ENCODE assay signal across 8 cellular contexts in genomic region chr9:134323741-134324358, GRCh38. TPM values are rescaled to one million over a fixed set of nuclear protein-coding genes. Genes with fewer than 3 reads are reported as not detected.
DNase-seq lines count a peak whose midpoint lies in the region; ATAC-seq, FAIRE-seq and TF ChIP-seq lines count a peak whose summit lies in the region.

No MANE protein-coding gene starts in this region.

- TF ChIP-seq CTCF in chondrocyte (IDR thresholded peaks at IDR 0.05) (no peak), liver (IDR thresholded peaks at IDR 0.05; ENCODE audit: low read depth, low read length, missing input control) (no peak), suprapubic skin (IDR thresholded peaks at IDR 0.05) (no peak)

- H3K36me3 ChIP-seq in liver (ENCODE audit: control insufficient read depth in 4 of 4, insufficient read depth in 3 of 4, low read depth in 1 of 4, low read length in 3 of 4): no peaks in the 10 kb centered on the region
- H3K36me3 ChIP-seq in suprapubic skin: no peaks in the 10 kb centered on the region

- H3K36me3 Mint-ChIP-seq in chondrocyte (ENCODE audit: low read depth): no peaks in the 10 kb centered on the region

- H3K27ac Mint-ChIP-seq in chondrocyte (ENCODE audit: unreplicated experiment): peak overlapping the region; percentile 36

- peak overlapping the region; percentile 100 for H3K27ac ChIP-seq in liver (ENCODE audit: low read depth in 1 of 2, low read length in 2 of 2)
- peak overlapping the region; percentile 97 for H3K27ac ChIP-seq in suprapubic skin

- no peak overlapping the region for H3K4me3 Mint-ChIP-seq in chondrocyte (ENCODE audit: unreplicated experiment)

- H3K4me3 ChIP-seq in liver (ENCODE audit: low read depth in 1 of 3, low read length in 3 of 3): no peak overlapping the region
- no peak overlapping the region for H3K4me3 ChIP-seq in suprapubic skin

- no peaks in the 10 kb centered on the region for H3K9me3 Mint-ChIP-seq in chondrocyte (ENCODE audit: low read depth)

- H3K27me3 ChIP-seq in liver (ENCODE audit: control insufficient read depth in 4 of 4, insufficient read depth in 4 of 4, low read length in 3 of 4): no peaks in the 10 kb centered on the region
- H3K27me3 ChIP-seq in suprapubic skin: no peaks in the 10 kb centered on the region

- H3K9ac ChIP-seq in liver (ENCODE audit: low read depth in 1 of 2, low read length in 2 of 2): peak overlapping the region; percentile 95 to 98

- H3K4me1 Mint-ChIP-seq in chondrocyte (ENCODE audit: low read depth): peaks cover 46% of the 10 kb centered on the region

- no peak for FAIRE-seq in GM12892 (lab: Jason Lieb, UNC)

- no peaks in the 10 kb centered on the region for H3K9me3 ChIP-seq in liver (ENCODE audit: control insufficient read depth in 4 of 4, low read length in 3 of 4)
- no peaks in the 10 kb centered on the region for H3K9me3 ChIP-seq in suprapubic skin

- TF ChIP-seq RAD21 in liver (IDR thresholded peaks at IDR 0.05): peak; percentile 50 to 70

- WGBS in liver: 36% methylated on average over 20 of the region's 20 CpGs
- WGBS in suprapubic skin: 60% methylated on average over 19 of the region's 20 CpGs

- H3K4me1 ChIP-seq in liver (ENCODE audit: control insufficient read depth in 4 of 4, insufficient read depth in 4 of 4, low read length in 3 of 4): peaks cover 21 to 67% (median 47%) of the 10 kb centered on the region in 4 donors
- H3K4me1 ChIP-seq in suprapubic skin: peaks cover 36% of the 10 kb centered on the region

- TF ChIP-seq EP300 in suprapubic skin (IDR thresholded peaks at IDR 0.05): no peak

- DNase-seq in NCI-H2029 treated with DMSO at 0.1 percent for 48 hours (lab: John Stamatoyannopoulos, UW): peak; percentile 11
- no peak for DNase-seq in chondrocyte (ENCODE audit: low spot score)
- DNase-seq in suprapubic skin (ENCODE audit: low spot score in 2 of 2): peak in 1 of 2 donors; percentile 70
- DNase-seq in occipital lobe (lab: John Stamatoyannopoulos, UW): no peak
- DNase-seq in GM12892 (ENCODE audit: insufficient read length): no peak
- no peak for DNase-seq in SW 1271 (lab: John Stamatoyannopoulos, UW)

- no peak for TF ChIP-seq POLR2A in suprapubic skin (IDR thresholded peaks at IDR 0.05)
- TF ChIP-seq POLR2A in GM12892 (IDR thresholded peaks at IDR 0.05; ENCODE audit: low read depth, low read length): no peak

- no peaks in the 10 kb centered on the region for H3K27me3 Mint-ChIP-seq in chondrocyte (ENCODE audit: low read depth)

- ATAC-seq in GM21576 (IDR thresholded peaks at IDR 0.05; ENCODE audit: unreplicated experiment): no peak

TF ChIP-seq in liver, 16 proteins besides CTCF, POLR2A, EP300 and RAD21:
- peak; percentile 90 to 91 for TF ChIP-seq HNF4A (conservative IDR thresholded peaks at IDR 0.05)
- TF ChIP-seq NR2F2 (IDR thresholded peaks at IDR 0.05): no peak
- no peak for TF ChIP-seq EGR1 (IDR thresholded peaks at IDR 0.05; ENCODE audit: low read depth in 2 of 2)
- peak; percentile 52 for TF ChIP-seq REST (IDR thresholded peaks at IDR 0.05)
- peak; percentile 90 for TF ChIP-seq HNF4G (IDR thresholded peaks at IDR 0.05)
- TF ChIP-seq FOXA1 (IDR thresholded peaks at IDR 0.05): no peak
- TF ChIP-seq JUND (IDR thresholded peaks at IDR 0.05): peak in 1 of 2 donors; percentile 16
- no peak for TF ChIP-seq TAF1 (conservative IDR thresholded peaks at IDR 0.05)
- peak; percentile 62 to 80 for TF ChIP-seq RXRA (IDR thresholded peaks at IDR 0.05)
- TF ChIP-seq ATF3 (IDR thresholded peaks at IDR 0.05): peak; percentile 40
- TF ChIP-seq GABPA (IDR thresholded peaks at IDR 0.05 in 1 of 2, conservative IDR thresholded peaks at IDR 0.05 in 1 of 2): peak in 1 of 2 donors; percentile 85
- peak; percentile 91 for TF ChIP-seq YY1 (IDR thresholded peaks at IDR 0.05)
- no peak for TF ChIP-seq FOXA2 (IDR thresholded peaks at IDR 0.05)
- peak; percentile 90 for TF ChIP-seq SP1 (IDR thresholded peaks at IDR 0.05)
- peak; percentile 99 for TF ChIP-seq MAX (IDR thresholded peaks at IDR 0.05)
- peak; percentile 29 for TF ChIP-seq ZBTB33 (IDR thresholded peaks at IDR 0.05)

RNA-seq across cellular contexts. Expression of gene RXRA, which starts 2.4 kb away (rescaled TPM):
- total RNA-seq in chondrocyte (27.3 to 28.2 TPM (median 27.9 TPM) in 3 replicates), liver (100 to 1,000 TPM in 1 of 2 donors, 10 to 100 TPM in 1; 41.5 to 116 TPM), suprapubic skin (100 to 1,000 TPM; 165 to 240 (median 185) TPM), occipital lobe (6.6 TPM)
- 100 to 1,000 TPM in 1 of 2 donors, 10 to 100 TPM in 1; 46.8 to 101 TPM for polyA plus RNA-seq in liver
- 19.7 TPM for polyA plus RNA-seq in GM12892 (2012; ENCODE audit: missing spikeins)
